In genomic region chr16:67100569-67101300, GRCh38 we compare ENCODE assay signal across 11 cellular contexts. TPM values are rescaled to one million over a fixed set of nuclear protein-coding genes. Genes with fewer than 3 reads are reported as not detected.
DNase-seq lines count a peak whose midpoint lies in the region; ATAC-seq, FAIRE-seq and TF ChIP-seq lines count a peak whose summit lies in the region.
"Had no signal": no experiment of that assay in that cellular context is flagged by ENCODE, and none has a peak within 500 bp of the region (broad histone marks: within the 10 kb centered on the region; RNA-seq: fewer than 3 reads in every experiment).

No MANE protein-coding gene starts in this region.

- peak; percentile 36 for ATAC-seq in activated CD8-positive, alpha-beta memory T cell treated with anti-CD3 and anti-CD28 coated beads, Interleukin-2, amount 10 ng/mL, durations not matched to agents 7 days and 5 days
- no peak for ATAC-seq in gastrocnemius medialis
- ATAC-seq in HG02571 (IDR thresholded peaks at IDR 0.05; ENCODE audit: unreplicated experiment): no peak
- ATAC-seq in HG03521 (IDR thresholded peaks at IDR 0.05; ENCODE audit: unreplicated experiment): no peak
- ATAC-seq: naive thymus-derived CD8-positive, alpha-beta T cell had no signal

- peaks cover 6% of the 10 kb centered on the region for H3K79me2 ChIP-seq in endothelial cell of umbilical vein (ENCODE audit: control insufficient read depth, insufficient read depth, low read length)

- H3K27me3 ChIP-seq in endothelial cell of umbilical vein (ENCODE audit: control insufficient read depth in 2 of 2, insufficient read depth in 2 of 2, low read length in 2 of 2) (no peaks in the 10 kb centered on the region), gastrocnemius medialis (no peaks in the 10 kb centered on the region)

- peaks cover 2 to 7% of the 10 kb centered on the region in 2 experiments for H3K36me3 ChIP-seq in endothelial cell of umbilical vein (ENCODE audit: control insufficient read depth in 2 of 2, extremely low read depth in 1 of 2, insufficient read depth in 2 of 2, low read length in 2 of 2)
- peaks cover 0 to 8% of the 10 kb centered on the region in 2 donors for H3K36me3 ChIP-seq in gastrocnemius medialis

- H3K9me3 Mint-ChIP-seq in activated CD8-positive, alpha-beta memory T cell treated with anti-CD3 and anti-CD28 coated beads, Interleukin-2, amount 10 ng/mL, durations not matched to agents 7 days and 5 days (ENCODE audit: low read depth): no peaks in the 10 kb centered on the region
- H3K9me3 Mint-ChIP-seq: naive thymus-derived CD8-positive, alpha-beta T cell; stimulated activated memory B cell treated with anti-CD40 and anti-IgM and Interleukin-4, amounts not matched to agents 10 μg/mL and 1 μg/mL and 100 μg/mL, for 72 hours had no signal

- no peak overlapping the region for H2AFZ ChIP-seq in endothelial cell of umbilical vein (ENCODE audit: low read depth, low read length)

- H3K36me3 Mint-ChIP-seq in activated CD8-positive, alpha-beta memory T cell treated with anti-CD3 and anti-CD28 coated beads, Interleukin-2, amount 10 ng/mL, durations not matched to agents 7 days and 5 days: peaks cover 9% of the 10 kb centered on the region
- H3K36me3 Mint-ChIP-seq: stimulated activated memory B cell treated with anti-CD40 and anti-IgM and Interleukin-4, amounts not matched to agents 10 μg/mL and 1 μg/mL and 100 μg/mL, for 72 hours had no signal

- no peaks in the 10 kb centered on the region for H4K20me1 ChIP-seq in endothelial cell of umbilical vein (replicated peaks; ENCODE audit: control insufficient read depth, extremely low read depth, insufficient read depth, low read length)

- no peaks in the 10 kb centered on the region for H3K27me3 Mint-ChIP-seq in activated CD8-positive, alpha-beta memory T cell treated with anti-CD3 and anti-CD28 coated beads, Interleukin-2, amount 10 ng/mL, durations not matched to agents 7 days and 5 days
- H3K27me3 Mint-ChIP-seq: naive thymus-derived CD8-positive, alpha-beta T cell; stimulated activated memory B cell treated with anti-CD40 and anti-IgM and Interleukin-4, amounts not matched to agents 10 μg/mL and 1 μg/mL and 100 μg/mL, for 72 hours had no signal

- peaks cover 4% of the 10 kb centered on the region for H3K4me1 Mint-ChIP-seq in activated CD8-positive, alpha-beta memory T cell treated with anti-CD3 and anti-CD28 coated beads, Interleukin-2, amount 10 ng/mL, durations not matched to agents 7 days and 5 days

- H3K4me2 ChIP-seq in endothelial cell of umbilical vein (ENCODE audit: insufficient read depth, low read length): no peak overlapping the region

- no peak overlapping the region for H3K27ac Mint-ChIP-seq in activated CD8-positive, alpha-beta memory T cell treated with anti-CD3 and anti-CD28 coated beads, Interleukin-2, amount 10 ng/mL, durations not matched to agents 7 days and 5 days
- H3K27ac Mint-ChIP-seq: stimulated activated memory B cell treated with anti-CD40 and anti-IgM and Interleukin-4, amounts not matched to agents 10 μg/mL and 1 μg/mL and 100 μg/mL, for 72 hours had no signal

- H3K27ac ChIP-seq in endothelial cell of umbilical vein (ENCODE audit: insufficient read depth, low read depth, low read length): no peak overlapping the region
- no peak overlapping the region for H3K27ac ChIP-seq in gastrocnemius medialis

- no TSS peak for BruUV-seq in endothelial cell of umbilical vein (replicated peaks; lab: Mats Ljungman, UMichigan)

- dilution Hi-C loops in endothelial cell of umbilical vein (cut with MboI; ENCODE audit: extremely low pct_ligation_motif_present, low sequenced_read_pairs): no loop called here

- H3K9me3 ChIP-seq in endothelial cell of umbilical vein (replicated peaks; ENCODE audit: control insufficient read depth, insufficient read depth, low read length) (no peaks in the 10 kb centered on the region), gastrocnemius medialis (no peaks in the 10 kb centered on the region)

- H3K4me3 Mint-ChIP-seq in activated CD8-positive, alpha-beta memory T cell treated with anti-CD3 and anti-CD28 coated beads, Interleukin-2, amount 10 ng/mL, durations not matched to agents 7 days and 5 days: no peak overlapping the region
- H3K4me3 Mint-ChIP-seq: naive thymus-derived CD8-positive, alpha-beta T cell; stimulated activated memory B cell treated with anti-CD40 and anti-IgM and Interleukin-4, amounts not matched to agents 10 μg/mL and 1 μg/mL and 100 μg/mL, for 72 hours had no signal

- intact Hi-C loops in endothelial cell of umbilical vein (cut with micrococcal nuclease) (no loop called here), gastrocnemius medialis (cut with DNase I; ENCODE audit: low total_unique reads) (loop anchor here (2.0 to 5.0 kb wide), 2 partner anchors 83 to 124 kb away; no protein-coding TSS in a partner anchor)

- no peak overlapping the region for H3K4me3 ChIP-seq in endothelial cell of umbilical vein (replicated peaks in 1 of 3; ENCODE audit: insufficient read depth in 1 of 3, low read depth in 1 of 3, low read length in 3 of 3)
- H3K4me3 ChIP-seq in gastrocnemius medialis: no peak overlapping the region

- POLR2A ChIA-PET in endothelial cell of umbilical vein (lab: Charles Lee): no interaction called here

- CTCF ChIA-PET in activated CD8-positive, alpha-beta memory T cell treated with anti-CD3 and anti-CD28 coated beads, Interleukin-2, amount 10 ng/mL, durations not matched to agents 7 days and 5 days (lab: Charles Lee): interaction anchor here (0.8 to 14.5 kb wide), 24 partner anchors 10 to 143 kb away, joined by 3 to 155 read pairs (median 4); partner anchors contain the start of genes CES3, FBXL8, MATCAP1 and NOL3
- CTCF ChIA-PET in endothelial cell of umbilical vein (lab: Charles Lee): interaction anchor here (0.7 to 9.0 kb wide), 12 partner anchors 15 to 147 kb away, joined by 3 to 86 read pairs (median 4); no protein-coding TSS in a partner anchor

- TF ChIP-seq POLR2A in endothelial cell of umbilical vein (IDR thresholded peaks at IDR 0.05; ENCODE audit: low read depth, low read length) (no peak), gastrocnemius medialis (IDR thresholded peaks at IDR 0.05) (no peak)

- no peak overlapping the region for H3K9ac ChIP-seq in endothelial cell of umbilical vein (replicated peaks; ENCODE audit: extremely low read depth, insufficient read depth, low read length)

- no peaks in the 10 kb centered on the region for H3K4me1 ChIP-seq in endothelial cell of umbilical vein (ENCODE audit: control insufficient read depth, extremely low read depth, insufficient read depth, low read length)
- peaks cover 9 to 17% of the 10 kb centered on the region in 2 donors for H3K4me1 ChIP-seq in gastrocnemius medialis

- DNase-seq in activated CD8-positive, alpha-beta memory T cell treated with anti-CD3 and anti-CD28 coated beads, Interleukin-2, amount 10 ng/mL, durations not matched to agents 7 days and 5 days: no peak
- DNase-seq in activated CD8-positive, alpha-beta memory T cell treated with anti-CD3 and anti-CD28 coated beads, Interleukin-2, amount 50 U/mL, for 48 hours: no peak
- DNase-seq in NCI-H69 (lab: John Stamatoyannopoulos, UW): peak; percentile 6
- peak; percentile 28 for DNase-seq in endothelial cell of umbilical vein (ENCODE audit: low read depth, low spot score)
- DNase-seq in gastrocnemius medialis: no peak
- DNase-seq in activated CD4-positive, alpha-beta T cell treated with anti-CD3 and anti-CD28 coated beads, Interleukin-2, amount 50 U/mL, for 48 hours: no peak
- DNase-seq: SIG-M5 had no signal

- H3K9me1 ChIP-seq in endothelial cell of umbilical vein (replicated peaks; ENCODE audit: control insufficient read depth, extremely low read depth, insufficient read depth, low read length): no peaks in the 10 kb centered on the region

- in situ Hi-C loops in gastrocnemius medialis (cut with MboI; ENCODE audit: low sequenced_read_pairs in 4 of 4): no loop called here

- no peak for FAIRE-seq in endothelial cell of umbilical vein (lab: Jason Lieb, UNC)

- TF ChIP-seq CTCF in endothelial cell of umbilical vein (IDR thresholded peaks at IDR 0.05; ENCODE audit: extremely low read depth in 1 of 2, insufficient read depth in 1 of 2, low read depth in 1 of 2, low read length in 2 of 2) (no peak), gastrocnemius medialis (IDR thresholded peaks at IDR 0.05 in 4 of 5, conservative IDR thresholded peaks at IDR 0.05 in 1 of 5) (peak in 3 of 5 experiments; percentile 21 to 39 (median 35))

RNA-seq across cellular contexts. Expression of gene PHAF1, which starts 9.0 kb away (rescaled TPM):
- total RNA-seq in activated CD8-positive, alpha-beta memory T cell treated with anti-CD3 and anti-CD28 coated beads, Interleukin-2, amount 10 ng/mL, durations not matched to agents 7 days and 5 days: 10 to 100 TPM; 14.2 to 15.2 TPM
- total RNA-seq in endothelial cell of umbilical vein (16.1 and 18.5 TPM in 2 replicates), gastrocnemius medialis (10 to 100 TPM; 23.3 to 63.4 (median 48.9) TPM)
- 21.1 and 21.9 TPM in 2 replicates for polyA plus RNA-seq in endothelial cell of umbilical vein
- polyA plus RNA-seq in endothelial cell of umbilical vein (2011; cell fraction: cytosol; rRNA removed): 17.7 and 18.2 TPM in 2 replicates
- polyA plus RNA-seq in endothelial cell of umbilical vein (2011; cell fraction: nucleus; rRNA removed): 39.8 and 41.6 TPM in 2 replicates
- 13.1 and 17.8 TPM in 2 replicates for polyA plus RNA-seq in endothelial cell of umbilical vein (2012)
- 28.1 and 36.1 TPM in 2 replicates for polyA minus RNA-seq in endothelial cell of umbilical vein
- polyA minus RNA-seq in endothelial cell of umbilical vein (2011; cell fraction: cytosol; rRNA and poly(A)+ RNA removed): 21.3 TPM
- polyA minus RNA-seq in endothelial cell of umbilical vein (2011; cell fraction: nucleus; rRNA and poly(A)+ RNA removed): 18.6 and 30.4 TPM in 2 replicates

RNA-seq across cellular contexts. Expression of gene B3GNT9, which starts 50.1 kb away (rescaled TPM):
- total RNA-seq in activated CD8-positive, alpha-beta memory T cell treated with anti-CD3 and anti-CD28 coated beads, Interleukin-2, amount 10 ng/mL, durations not matched to agents 7 days and 5 days: 1 to 10 TPM; 5.6 to 7.9 TPM
- 1.6 and 4.0 TPM in 2 replicates for total RNA-seq in endothelial cell of umbilical vein
- polyA plus RNA-seq in endothelial cell of umbilical vein: 6.4 and 6.8 TPM in 2 replicates
- polyA plus RNA-seq in endothelial cell of umbilical vein (2011; cell fraction: cytosol; rRNA removed): 3.6 and 3.9 TPM in 2 replicates
- polyA plus RNA-seq in endothelial cell of umbilical vein (2011; cell fraction: nucleus; rRNA removed): 3.1 and 3.2 TPM in 2 replicates
- polyA plus RNA-seq in endothelial cell of umbilical vein (2012): 1.8 and 3.2 TPM in 2 replicates
- 6.5 and 7.6 TPM in 2 replicates for polyA minus RNA-seq in endothelial cell of umbilical vein
- polyA minus RNA-seq in endothelial cell of umbilical vein (2011; cell fraction: cytosol; rRNA and poly(A)+ RNA removed): 7.0 TPM
- 1.4 and 2.5 TPM in 2 replicates for polyA minus RNA-seq in endothelial cell of umbilical vein (2011; cell fraction: nucleus; rRNA and poly(A)+ RNA removed)
- total RNA-seq in gastrocnemius medialis: 1 to 10 TPM; 1.5 to 3.1 (median 2.6) TPM

RNA-seq across cellular contexts. Expression of gene TRADD, which starts 59.0 kb away (rescaled TPM):
- 10 to 100 TPM; 36.4 to 52.6 TPM for total RNA-seq in activated CD8-positive, alpha-beta memory T cell treated with anti-CD3 and anti-CD28 coated beads, Interleukin-2, amount 10 ng/mL, durations not matched to agents 7 days and 5 days
- total RNA-seq in endothelial cell of umbilical vein: 15.2 and 17.4 TPM in 2 replicates
- polyA plus RNA-seq in endothelial cell of umbilical vein: 22.6 and 23.3 TPM in 2 replicates
- polyA plus RNA-seq in endothelial cell of umbilical vein (2011; cell fraction: cytosol; rRNA removed): 11.2 and 16.3 TPM in 2 replicates
- polyA plus RNA-seq in endothelial cell of umbilical vein (2011; cell fraction: nucleus; rRNA removed): 16.4 and 19.0 TPM in 2 replicates
- polyA plus RNA-seq in endothelial cell of umbilical vein (2012): 12.3 and 21.4 TPM in 2 replicates
- polyA minus RNA-seq in endothelial cell of umbilical vein: 5.5 and 5.9 TPM in 2 replicates
- 3.2 TPM for polyA minus RNA-seq in endothelial cell of umbilical vein (2011; cell fraction: cytosol; rRNA and poly(A)+ RNA removed)
- polyA minus RNA-seq in endothelial cell of umbilical vein (2011; cell fraction: nucleus; rRNA and poly(A)+ RNA removed): 3.7 and 4.8 TPM in 2 replicates
- 10 to 100 TPM in 2 of 4 donors, 1 to 10 TPM in 2; 8.8 to 15.3 (median 10.1) TPM for total RNA-seq in gastrocnemius medialis

RNA-seq across cellular contexts. Expression of gene FBXL8, which starts 59.0 kb away (rescaled TPM):
- 10 to 100 TPM; 15.7 to 24.5 TPM for total RNA-seq in activated CD8-positive, alpha-beta memory T cell treated with anti-CD3 and anti-CD28 coated beads, Interleukin-2, amount 10 ng/mL, durations not matched to agents 7 days and 5 days
- 5.4 and 7.0 TPM in 2 replicates for total RNA-seq in endothelial cell of umbilical vein
- 7.4 and 12.8 TPM in 2 replicates for polyA plus RNA-seq in endothelial cell of umbilical vein
- 2.3 and 3.7 TPM in 2 replicates for polyA plus RNA-seq in endothelial cell of umbilical vein (2011; cell fraction: cytosol; rRNA removed)
- polyA plus RNA-seq in endothelial cell of umbilical vein (2011; cell fraction: nucleus; rRNA removed): 23.9 and 29.6 TPM in 2 replicates
- polyA plus RNA-seq in endothelial cell of umbilical vein (2012): 2.9 and 4.3 TPM in 2 replicates
- polyA minus RNA-seq in endothelial cell of umbilical vein: 2.4 and 3.6 TPM in 2 replicates
- polyA minus RNA-seq in endothelial cell of umbilical vein (2011; cell fraction: cytosol; rRNA and poly(A)+ RNA removed): 4.7 TPM
- 2.4 and 10.0 TPM in 2 replicates for polyA minus RNA-seq in endothelial cell of umbilical vein (2011; cell fraction: nucleus; rRNA and poly(A)+ RNA removed)
- total RNA-seq in gastrocnemius medialis: 10 to 100 TPM in 3 of 4 donors, 1 to 10 TPM in 1; 7.0 to 16.3 (median 14.3) TPM

Comparison
In these comparisons a context has a peak if more than half of its experiments do, and no peak if none do; other contexts are left out.
1. DNase-seq: peak in NCI-H69 (single experiment) and endothelial cell of umbilical vein (single experiment); none in activated CD8-positive, alpha-beta memory T cell treated with anti-CD3 and anti-CD28 coated beads, Interleukin-2, amount 10 ng/mL, durations not matched to agents 7 days and 5 days (single experiment), activated CD8-positive, alpha-beta memory T cell treated with anti-CD3 and anti-CD28 coated beads, Interleukin-2, amount 50 U/mL, for 48 hours (single experiment), gastrocnemius medialis (0 of 2) and activated CD4-positive, alpha-beta T cell treated with anti-CD3 and anti-CD28 coated beads, Interleukin-2, amount 50 U/mL, for 48 hours (0 of 2).
2. CTCF ChIP-seq: peak in gastrocnemius medialis (3 of 5); none in endothelial cell of umbilical vein (0 of 2).